ENCODE assay signal across 19 cellular contexts in the genomic region with DNA sequence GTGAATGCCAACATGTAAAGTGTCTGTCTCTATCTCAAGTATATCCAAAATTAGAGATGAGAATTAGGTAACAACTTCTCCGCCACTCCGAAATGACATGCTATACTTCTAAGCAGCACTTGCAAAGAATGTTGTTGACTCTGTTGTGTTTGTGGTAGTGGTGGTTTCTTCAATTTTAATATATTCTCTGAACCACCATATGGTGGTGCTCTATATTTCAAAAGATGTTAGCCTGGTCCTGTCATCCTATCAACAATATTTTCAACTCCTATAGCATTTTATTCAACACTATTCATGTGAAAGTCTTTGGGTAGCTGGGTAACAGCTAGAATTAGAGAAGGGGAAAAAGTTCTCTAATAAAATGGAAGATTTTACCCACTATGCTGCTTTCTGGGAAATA.
A peak's percentile ranks its signal among the peaks of the same experiment; 100 is the strongest.
DNase-seq lines count a peak whose midpoint lies in the region; ATAC-seq and TF ChIP-seq lines count a peak whose summit lies in the region.
"Had no signal": no experiment of that assay in that cellular context is flagged by ENCODE, and none has a peak within 500 bp of the region (broad histone marks: within the 10 kb centered on the region; RNA-seq: fewer than 3 reads in every experiment).

No MANE protein-coding gene starts in this region.

- no peak overlapping the region for H3K27ac ChIP-seq in VCaP
- H3K27ac ChIP-seq: cardiac muscle cell, Peyer's patch, psoas muscle had no signal

- intact Hi-C loops in posterior vena cava (cut with DNase I): no loop called here

- ATAC-seq in stimulated activated naive CD8-positive, alpha-beta T cell treated with anti-CD3 and anti-CD28 coated beads, Interleukin-15, Interleukin-2, amounts not matched to agents 100 U/mL and 50 U/mL, for 24 hours: no peak
- ATAC-seq in HG02840 (IDR thresholded peaks at IDR 0.05; ENCODE audit: low FRiP score, unreplicated experiment): no peak
- ATAC-seq: naive thymus-derived CD4-positive, alpha-beta T cell; psoas muscle had no signal

- TF ChIP-seq CTCF in VCaP (conservative IDR thresholded peaks at IDR 0.05): peak; percentile 61
- TF ChIP-seq CTCF in retinal pigment epithelial cell (conservative IDR thresholded peaks at IDR 0.05; ENCODE audit: low read depth, low read length): peak; percentile 31

- DNase-seq in NCI-H1092 treated with DMSO at 0.1 percent for 48 hours (lab: John Stamatoyannopoulos, UW) (peak; percentile 17), NCI-H1092 (lab: John Stamatoyannopoulos, UW) (no peak), NCI-H69 (lab: John Stamatoyannopoulos, UW) (peak; percentile 44), retinal pigment epithelial cell (ENCODE audit: low read depth) (no peak), posterior vena cava (ENCODE audit: low spot score) (no peak)
- DNase-seq in stimulated activated naive CD8-positive, alpha-beta T cell treated with anti-CD3 and anti-CD28 coated beads, Interleukin-15, Interleukin-2, amounts not matched to agents 100 U/mL and 50 U/mL, for 24 hours: no peak
- DNase-seq: activated CD4-positive, alpha-beta T cell treated with anti-CD3 and anti-CD28 coated beads, Interleukin-2, amount 10 ng/mL, durations not matched to agents 7 days and 5 days; activated T-cell treated with anti-CD3 and anti-CD28 coated beads for 4 hours; CD8-positive, alpha-beta memory T cell; GDM1; MV-4-11; naive thymus-derived CD4-positive, alpha-beta T cell; NCI-H2227 treated with DMSO at 0.1 percent for 48 hours; Peyer's patch; psoas muscle; T-helper 2 cell had no signal

- H3K4me3 ChIP-seq in retinal pigment epithelial cell (ENCODE audit: low read length): no peak overlapping the region
- H3K4me3 ChIP-seq: cardiac muscle cell, Peyer's patch, psoas muscle had no signal

Comparison
In these comparisons a context has a peak if more than half of its experiments do, and no peak if none do; other contexts are left out.
1. DNase-seq: peak in NCI-H1092 treated with DMSO at 0.1 percent for 48 hours (single experiment) and NCI-H69 (single experiment); none in NCI-H1092 (single experiment), retinal pigment epithelial cell (single experiment), posterior vena cava (single experiment) and stimulated activated naive CD8-positive, alpha-beta T cell treated with anti-CD3 and anti-CD28 coated beads, Interleukin-15, Interleukin-2, amounts not matched to agents 100 U/mL and 50 U/mL, for 24 hours (single experiment).